Comparison of ENCODE assay signal across 20 cellular contexts in genomic region chr6:133136177-133136896, GRCh38.
DNase-seq lines count a peak whose midpoint lies in the region; ATAC-seq and TF ChIP-seq lines count a peak whose summit lies in the region.
"Had no signal": no experiment of that assay in that cellular context is flagged by ENCODE, and none has a peak within 500 bp of the region (broad histone marks: within the 10 kb centered on the region; RNA-seq: fewer than 3 reads in every experiment).

No MANE protein-coding gene starts in this region.

- H3K27ac ChIP-seq in SK-N-MC (peak overlapping the region; percentile 30), GM23248 (no peak overlapping the region)
- H3K27ac ChIP-seq: BLaER1 treated with 17β-estradiol and CSF1 and Interleukin-3, amounts not matched to agents 10 nM and 100 nM; Peyer's patch; SJSA1 had no signal

- peak; percentile 28 to 85 for DNase-seq in NCI-H446 (lab: John Stamatoyannopoulos, UW)
- no peak for DNase-seq in SK-N-MC (ENCODE audit: low read depth, low spot score)
- DNase-seq in inferior parietal cortex (ENCODE audit: extremely low spot score): peak; percentile 36
- peak; percentile 84 for DNase-seq in retinal pigment epithelial cell (ENCODE audit: low read depth)
- DNase-seq in GM23248: no peak
- DNase-seq in NCI-H510A (lab: John Stamatoyannopoulos, UW): no peak
- DNase-seq: ACHN; Caco-2; CD4-positive, alpha-beta memory T cell; DMS153; GDM1; NCI-H1105; NCI-H146; NCI-H2029; NCI-H345; NK-92 treated with Interleukin-12 subunit alpha and Interleukin-12 subunit beta, amount 100 ng/mL, for 24 hours; Peyer's patch had no signal

- WGBS in GM23248 (ENCODE audit: low coverage in 1 of 2, low lambda C conversion rate in 2 of 2, missing lambda C conversion rate in 2 of 2), 2 experiments: 5% methylated on average over 1 of the region's 1 CpG

- H3K9me3 ChIP-seq in SK-N-MC (ENCODE audit: low read depth, low read length) (no peaks in the 10 kb centered on the region; the same call in 1 of the 2 replicates), GM23248 (ENCODE audit: low read depth) (no peaks in the 10 kb centered on the region)
- H3K9me3 ChIP-seq: BLaER1 treated with 17β-estradiol and CSF1 and Interleukin-3, amounts not matched to agents 10 nM and 100 nM; Caco-2; Peyer's patch; SJSA1 had no signal

- no peaks in the 10 kb centered on the region for H3K9me2 ChIP-seq in GM23248 (ENCODE audit: insufficient read depth)

- H3K79me2 ChIP-seq in GM23248 (ENCODE audit: insufficient read depth): no peaks in the 10 kb centered on the region

- no peaks in the 10 kb centered on the region for H3F3A ChIP-seq in GM23248 (ENCODE audit: insufficient read depth)

- in situ Hi-C loops in GM23248 (cut with MboI): no loop called here

- no peak for ATAC-seq in HG03280 (IDR thresholded peaks at IDR 0.05; ENCODE audit: unreplicated experiment)

- H3K4me3 ChIP-seq in SK-N-MC: peak overlapping the region; percentile 40
- H3K4me3 ChIP-seq in retinal pigment epithelial cell (ENCODE audit: low read length): no peak overlapping the region
- no peak overlapping the region for H3K4me3 ChIP-seq in GM23248
- H3K4me3 ChIP-seq: BLaER1 treated with 17β-estradiol and CSF1 and Interleukin-3, amounts not matched to agents 10 nM and 100 nM; Peyer's patch; SJSA1 had no signal

- TF ChIP-seq CTCF in retinal pigment epithelial cell (conservative IDR thresholded peaks at IDR 0.05; ENCODE audit: low read depth, low read length): no peak

- peaks cover 1% of the 10 kb centered on the region; the same call in 1 of the 2 replicates for H3K4me1 ChIP-seq in GM23248 (ENCODE audit: insufficient read depth)
- H3K4me1 ChIP-seq: BLaER1 treated with 17β-estradiol and CSF1 and Interleukin-3, amounts not matched to agents 10 nM and 100 nM; Caco-2; Peyer's patch; SJSA1 had no signal

- H3K27me3 ChIP-seq in GM23248 (replicated peaks; ENCODE audit: insufficient read depth): no peaks in the 10 kb centered on the region
- H3K27me3 ChIP-seq: BLaER1 treated with 17β-estradiol and CSF1 and Interleukin-3, amounts not matched to agents 10 nM and 100 nM; Peyer's patch had no signal

- no peak overlapping the region for H2AFZ ChIP-seq in GM23248

- H4K20me1 ChIP-seq in GM23248 (ENCODE audit: insufficient read depth): no peaks in the 10 kb centered on the region
- H4K20me1 ChIP-seq: BLaER1 treated with 17β-estradiol and CSF1 and Interleukin-3, amounts not matched to agents 10 nM and 100 nM had no signal

- H3K36me3 ChIP-seq in SK-N-MC (ENCODE audit: insufficient read depth, low read length) (no peaks in the 10 kb centered on the region), GM23248 (ENCODE audit: low read depth) (no peaks in the 10 kb centered on the region)
- H3K36me3 ChIP-seq: BLaER1 treated with 17β-estradiol and CSF1 and Interleukin-3, amounts not matched to agents 10 nM and 100 nM; Peyer's patch; SJSA1 had no signal

- H3K9ac ChIP-seq in SK-N-MC (ENCODE audit: insufficient read length) (peak overlapping the region; percentile 56), GM23248 (no peak overlapping the region)
- H3K9ac ChIP-seq: BLaER1 treated with 17β-estradiol and CSF1 and Interleukin-3, amounts not matched to agents 10 nM and 100 nM had no signal

- no peak overlapping the region for H3K4me2 ChIP-seq in GM23248 (ENCODE audit: unreplicated experiment)
- H3K4me2 ChIP-seq: BLaER1 treated with 17β-estradiol and CSF1 and Interleukin-3, amounts not matched to agents 10 nM and 100 nM had no signal

Comparison
In these comparisons a context has a peak if more than half of its experiments do, and no peak if none do; other contexts are left out.
1. DNase-seq: peak in NCI-H446 (2 of 2), inferior parietal cortex (single experiment) and retinal pigment epithelial cell (single experiment); none in SK-N-MC (single experiment), GM23248 (single experiment) and NCI-H510A (single experiment).